In genomic region chr5:153619706-153620105, GRCh38 we compare ENCODE assay signal across 1 cellular context.
TF ChIP-seq lines count a peak whose summit lies in the region.

No MANE protein-coding gene starts in this region.

TF ChIP-seq in SK-N-SH treated with all-trans-retinoic acid at 6 μM for 48 hours, 23 proteins besides CTCF, POLR2A, EP300 and RAD21 (continued from another document):
- TF ChIP-seq CREB5 (CRISPR knock-in tag; IDR thresholded peaks at IDR 0.05; ENCODE audit: low read depth) (no peak), OSR1 (CRISPR knock-in tag; IDR thresholded peaks at IDR 0.05) (no peak), ZNF8 (CRISPR knock-in tag; IDR thresholded peaks at IDR 0.05) (no peak), POU6F1 (CRISPR knock-in tag; IDR thresholded peaks at IDR 0.05; ENCODE audit: borderline replicate concordance, low read depth) (no peak), TSHZ2 (CRISPR knock-in tag; IDR thresholded peaks at IDR 0.05) (no peak), SNAI2 (CRISPR knock-in tag; IDR thresholded peaks at IDR 0.05) (no peak), ISL1 (CRISPR knock-in tag; IDR thresholded peaks at IDR 0.05) (no peak)
